In the genomic region with DNA sequence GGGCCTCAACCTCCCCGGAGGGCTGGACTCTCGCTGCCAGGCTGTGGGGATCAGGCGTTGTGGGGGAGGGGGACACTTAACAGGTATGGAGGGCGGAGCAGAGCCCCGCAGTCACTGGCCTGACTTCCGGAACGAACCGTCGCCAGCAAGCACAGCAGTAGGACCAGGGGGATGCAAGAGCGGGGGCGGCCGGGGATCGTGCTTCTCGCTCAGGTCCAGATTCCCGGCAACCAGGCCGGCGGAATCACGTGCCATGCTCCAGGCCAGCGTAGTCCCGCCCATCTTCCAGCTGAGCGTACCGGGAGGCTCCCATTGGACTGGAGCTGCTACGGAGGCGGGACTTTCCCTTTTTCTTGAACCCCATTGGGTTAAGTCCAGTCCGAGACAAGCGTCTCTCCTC, we compare ENCODE assay signal across 8 cellular contexts. TPM values are rescaled to one million over a fixed set of nuclear protein-coding genes. Genes with fewer than 3 reads are reported as not detected.
DNase-seq lines count a peak whose midpoint lies in the region; ATAC-seq, FAIRE-seq and TF ChIP-seq lines count a peak whose summit lies in the region.

No MANE protein-coding gene starts in this region.

- H3K36me3 ChIP-seq in GM23338 (ENCODE audit: insufficient read depth), result no peaks in the 10 kb centered on the region; the same call in 1 of the 2 replicates
- H3K36me3 ChIP-seq in pancreas, result peaks cover 0 to 6% (median 0%) of the 10 kb centered on the region in 3 donors

- H3K9me3 ChIP-seq in pancreas, result no peaks in the 10 kb centered on the region

- H3K27me3 Mint-ChIP-seq in GM23338 (ENCODE audit: insufficient read depth, low read depth, poor library complexity), result peaks cover 7% of the 10 kb centered on the region

- no peak overlapping the region for H3K4me3 Mint-ChIP-seq in GM23338

- H3K27ac ChIP-seq in GM23338 (ENCODE audit: low read depth), result no peak overlapping the region
- no peak overlapping the region for H3K27ac ChIP-seq in pancreas

- H3K79me2 ChIP-seq in GM23338 (replicated peaks; ENCODE audit: insufficient read depth), result no peaks in the 10 kb centered on the region

- H3F3A ChIP-seq in GM23338 (replicated peaks; ENCODE audit: low read depth), result no peaks in the 10 kb centered on the region

- no peak overlapping the region for H2AFZ ChIP-seq in GM23338

- H3K4me1 ChIP-seq in GM23338 (ENCODE audit: insufficient read depth), result peaks cover 32% of the 10 kb centered on the region
- H3K4me1 ChIP-seq in pancreas, result peaks cover 0 to 28% (median 15%) of the 10 kb centered on the region in 3 donors

- peaks cover 13% of the 10 kb centered on the region; the same call in 2 of the 3 replicates for H3K36me3 Mint-ChIP-seq in GM23338 (ENCODE audit: low read depth)

- H3K9me3 Mint-ChIP-seq in GM23338, result no peaks in the 10 kb centered on the region

- intact Hi-C loops in pancreas (cut with DNase I), result no loop called here

- DNase-seq in GM23338 (ENCODE audit: low spot score) (peak; percentile 95), epithelial cell of proximal tubule (ENCODE audit: low read depth) (no peak), pancreas (peak; percentile 37 to 80 (median 67)), NCI-H226 (no peak), NCI-H1048 (lab: John Stamatoyannopoulos, UW) (no peak)
- peak; percentile 74 to 83 for DNase-seq in activated CD4-positive, alpha-beta T cell treated with anti-CD3 and anti-CD28 coated beads, Interleukin-2, amount 50 U/mL, for 48 hours

- H4K20me1 ChIP-seq in GM23338 (replicated peaks; ENCODE audit: insufficient read depth), result no peaks in the 10 kb centered on the region

- FAIRE-seq in pancreas (lab: Jason Lieb, UNC), result no peak

- no peak overlapping the region for H3K27ac Mint-ChIP-seq in GM23338

- H3K4me1 Mint-ChIP-seq in GM23338, result peaks cover 39% of the 10 kb centered on the region

- H3K4me3 ChIP-seq in GM23338 (no peak overlapping the region), epithelial cell of proximal tubule (ENCODE audit: low read depth, low read length) (peak overlapping the region; percentile 6), pancreas (peak overlapping the region in 1 of 4 donors; percentile 18)

- no peaks in the 10 kb centered on the region for H3K27me3 ChIP-seq in GM23338 (ENCODE audit: insufficient read depth)
- H3K27me3 ChIP-seq in pancreas, result no peaks in the 10 kb centered on the region

- 72 to 73% methylated on average over 26 of the region's 26 CpGs for WGBS in pancreas, 2 donors

- TF ChIP-seq CTCF in GM23338 (conservative IDR thresholded peaks at IDR 0.05; ENCODE audit: low read depth in 2 of 2), result no peak
- no peak for TF ChIP-seq CTCF in epithelial cell of proximal tubule (conservative IDR thresholded peaks at IDR 0.05; ENCODE audit: low read depth, low read length)
- TF ChIP-seq CTCF in pancreas (IDR thresholded peaks at IDR 0.05), result no peak

- ATAC-seq in GM23338, result peak; percentile 97
- ATAC-seq in pancreas, result peak; percentile 52 to 95 (median 88)
- ATAC-seq in HG02981 (IDR thresholded peaks at IDR 0.05; ENCODE audit: unreplicated experiment), result no peak
- ATAC-seq in GM18502 (IDR thresholded peaks at IDR 0.05; ENCODE audit: poor library complexity, unreplicated experiment), result no peak

- H3K9me2 ChIP-seq in GM23338 (ENCODE audit: insufficient read depth), result no peaks in the 10 kb centered on the region

- no peak overlapping the region; the same call in 1 of the 2 replicates for H3K4me2 ChIP-seq in GM23338

TF ChIP-seq in GM23338, 12 proteins besides CTCF, POLR2A, EP300 and RAD21 (continues in another document):
- no peak for TF ChIP-seq POLR2AphosphoS5 (IDR thresholded peaks at IDR 0.05; ENCODE audit: low read depth)
- no peak for TF ChIP-seq EZH2 (IDR thresholded peaks at IDR 0.05; ENCODE audit: low read depth, unreplicated experiment)
- no peak for TF ChIP-seq NANOG (IDR thresholded peaks at IDR 0.05; ENCODE audit: borderline replicate concordance)
- TF ChIP-seq ZNF462 (CRISPR knock-in tag; IDR thresholded peaks at IDR 0.05), result no peak

RNA-seq across cellular contexts. Expression of gene POU5F1, which starts 10.0 kb away (rescaled TPM):
- 3,419 and 3,629 TPM in 2 replicates for total RNA-seq in GM23338 (2014; rRNA removed; shearing (Covaris generic))
- polyA plus RNA-seq in GM23338 (2016; fragmentation: Nextera tagmentation; extraction: Ambion mirVana) (1,839 and 1,914 TPM in 2 replicates), pancreas (10 to 100 TPM in 1 of 2 donors, 1 to 10 TPM in 1; 8.6 to 32.1 TPM)
- total RNA-seq in epithelial cell of proximal tubule (2.1 and 5.1 TPM in 2 replicates), pancreas (10 to 100 TPM in 1 of 6 donors, 1 to 10 TPM in 5; 1.1 to 23.6 (median 3.2) TPM)

RNA-seq across cellular contexts. Expression of gene TCF19, which starts 22.1 kb away (rescaled TPM):
- 11.1 and 11.2 TPM in 2 replicates for total RNA-seq in GM23338 (2014; rRNA removed; shearing (Covaris generic))
- polyA plus RNA-seq in GM23338 (2016; fragmentation: Nextera tagmentation; extraction: Ambion mirVana) (7.1 and 8.3 TPM in 2 replicates), pancreas (1 to 10 TPM; 1.9 to 3.4 TPM)
- total RNA-seq in epithelial cell of proximal tubule (34.1 and 47.5 TPM in 2 replicates), pancreas (1 to 10 TPM in 5 of 6 donors, under 1 TPM in 1; 0.83 to 2.4 (median 1.8) TPM)

RNA-seq across cellular contexts. Expression of gene CCHCR1, which starts 22.9 kb away (rescaled TPM):
- total RNA-seq in GM23338 (2014; rRNA removed; shearing (Covaris generic)), result 37.0 and 46.7 TPM in 2 replicates
- polyA plus RNA-seq in GM23338 (2016; fragmentation: Nextera tagmentation; extraction: Ambion mirVana) (19.8 and 21.3 TPM in 2 replicates), pancreas (10 to 100 TPM; 22.3 to 27.0 TPM)
- total RNA-seq in epithelial cell of proximal tubule (23.2 and 28.2 TPM in 2 replicates), pancreas (10 to 100 TPM in 5 of 6 donors, 1 to 10 TPM in 1; 6.7 to 19.3 (median 11.3) TPM)

RNA-seq across cellular contexts. Expression of gene PSORS1C2, which starts 41.6 kb away (rescaled TPM):
- not detected in 2 replicates for total RNA-seq in GM23338 (2014; rRNA removed; shearing (Covaris generic))
- polyA plus RNA-seq in GM23338 (2016; fragmentation: Nextera tagmentation; extraction: Ambion mirVana) (0.47 and 1.3 TPM in 2 replicates), pancreas (not detected)
- total RNA-seq in epithelial cell of proximal tubule (not detected in 2 replicates), pancreas (not detected)

Comparison
In these comparisons a context has a peak if more than half of its experiments do, and no peak if none do; other contexts are left out.
1. ATAC-seq: peak in GM23338 (single experiment) and pancreas (4 of 4); none in HG02981 (single experiment) and GM18502 (single experiment).
2. DNase-seq: peak in GM23338 (single experiment), activated CD4-positive, alpha-beta T cell treated with anti-CD3 and anti-CD28 coated beads, Interleukin-2, amount 50 U/mL, for 48 hours (2 of 2) and pancreas (6 of 6); none in epithelial cell of proximal tubule (single experiment), NCI-H226 (single experiment) and NCI-H1048 (single experiment).
3. RNA of gene POU5F1, which starts 10.0 kb away (total RNA-seq): 3,419 to 3,629 TPM in GM23338; 2.1 to 5.1 TPM in epithelial cell of proximal tubule and 1.1 to 23.6 TPM in pancreas; every median in the first group is over 100 times any median in the second.